23 cellular contexts compared by ENCODE assay signal in genomic region chr17:50071692-50072091, GRCh38.
"Had no signal": no experiment of that assay in that cellular context is flagged by ENCODE, and none has a peak within 500 bp of the region (broad histone marks: within the 10 kb centered on the region; RNA-seq: fewer than 3 reads in every experiment).

No MANE protein-coding gene starts in this region.

- ATAC-seq: activated naive CD4-positive, alpha-beta T cell treated with anti-CD3 and anti-CD28 coated beads, Interleukin-2, amount 50 U/mL, for 72 hours; activated T-cell treated with anti-CD3 and anti-CD28 coated beads, Interleukin-2, amount 50 U/mL, for 72 hours; natural killer cell; right cardiac atrium; upper lobe of right lung had no signal

- H3K4me1 ChIP-seq: spleen, suprapubic skin, upper lobe of right lung had no signal

- DNase-seq: activated CD4-positive, alpha-beta T cell treated with anti-CD3 and anti-CD28 coated beads for 4 hours; activated CD4-positive, alpha-beta T cell treated with anti-CD3 and anti-CD28 coated beads, Interleukin-2, amount 50 U/mL, for 4 hours; activated naive CD4-positive, alpha-beta T cell; activated T-cell treated with anti-CD3 and anti-CD28 coated beads for 4 hours; activated T-cell treated with anti-CD3 and anti-CD28 coated beads, Interleukin-2, amount 50 U/mL, for 72 hours; anterior cingulate cortex; cerebellar nuclear complex; dorsolateral prefrontal cortex; effector memory CD4-positive, alpha-beta T cell; head of caudate nucleus; hippocampal formation; mesendoderm; natural killer cell; stimulated activated naive CD4-positive, alpha-beta T cell; T-helper 9 cell; tibial artery; upper lobe of right lung had no signal

- H3K9me3 Mint-ChIP-seq: natural killer cell had no signal

- H3K27ac Mint-ChIP-seq: activated T-cell treated with anti-CD3 and anti-CD28 coated beads, Interleukin-2, amount 50 U/mL, for 72 hours; natural killer cell had no signal

- H3K4me1 Mint-ChIP-seq: natural killer cell had no signal

- H3K4me3 ChIP-seq: coronary artery, dorsolateral prefrontal cortex, spleen, suprapubic skin, tibial artery, upper lobe of right lung had no signal

- H3K4me3 Mint-ChIP-seq: activated T-cell treated with anti-CD3 and anti-CD28 coated beads, Interleukin-2, amount 50 U/mL, for 72 hours; natural killer cell had no signal

- H3K9me3 ChIP-seq: suprapubic skin, tibial artery, upper lobe of right lung had no signal

- H3K36me3 Mint-ChIP-seq: natural killer cell had no signal

- H3K27me3 ChIP-seq: dorsolateral prefrontal cortex, spleen, suprapubic skin, tibial artery, upper lobe of right lung had no signal

- H3K27ac ChIP-seq: coronary artery, dorsolateral prefrontal cortex, spleen, suprapubic skin, upper lobe of right lung, VCaP had no signal
